ENCODE assay signal across 37 cellular contexts in the genomic region with DNA sequence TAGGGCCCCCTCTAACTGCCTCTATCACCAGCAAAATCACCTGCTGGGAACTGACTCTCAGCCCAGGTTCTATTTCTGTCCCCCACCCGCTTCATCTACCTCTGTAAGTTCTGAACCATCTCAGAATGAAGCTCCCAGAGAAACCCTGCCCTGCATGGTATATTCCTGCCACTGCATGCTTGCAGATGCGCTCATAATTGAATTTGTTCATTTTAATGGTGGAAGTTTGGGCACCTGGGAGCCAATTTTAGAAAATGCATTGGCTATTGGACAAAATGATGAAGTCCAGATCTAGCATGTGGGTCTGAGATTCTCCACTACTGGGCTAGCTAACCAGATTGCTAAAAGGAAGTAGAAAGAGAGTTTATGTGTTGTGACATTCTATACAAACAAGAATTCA. TPM values are rescaled to one million over a fixed set of nuclear protein-coding genes. Genes with fewer than 3 reads are reported as not detected.
"Had no signal": no experiment of that assay in that cellular context is flagged by ENCODE, and none has a peak within 500 bp of the region (broad histone marks: within the 10 kb centered on the region; RNA-seq: fewer than 3 reads in every experiment).

No MANE protein-coding gene starts in this region.

- H3K9me3 Mint-ChIP-seq: activated CD4-positive, alpha-beta memory T cell treated with anti-CD3 and anti-CD28 coated beads, Interleukin-2, amount 10 ng/mL, durations not matched to agents 7 days and 5 days; activated naive CD4-positive, alpha-beta T cell treated with anti-CD3 and anti-CD28 coated beads, Interleukin-2, amount 10 ng/mL, durations not matched to agents 7 days and 5 days; activated T-cell treated with anti-CD3 and anti-CD28 coated beads, Interleukin-2, amount 50 U/mL, for 24 hours; activated T-helper 2 cell treated with anti-CD3 and anti-CD28 coated beads, Interferon-gamma antibody, Interleukin-2, Interleukin-4, amounts not matched to agents 10 μg/mL and 5 μg/mL and 100 μg/mL, durations not matched to agents 14 hours and 24 hours and 36 hours; T-helper 1 cell treated with Interleukin-12 subunit alpha and Interleukin-12 subunit beta and Interleukin-4 antibody, amounts not matched to agents 30 μg/mL and 1 μg/mL, for 36 hours; T-helper 2 cell treated with Interferon-gamma antibody and Interleukin-4, amounts not matched to agents 5 μg/mL and 100 μg/mL, for 36 hours had no signal

- H3K9me3 ChIP-seq: adrenal gland, body of pancreas had no signal

- H3K4me1 ChIP-seq: adrenal gland, body of pancreas, breast epithelium had no signal

- H3K36me3 Mint-ChIP-seq: activated CD8-positive, alpha-beta memory T cell treated with anti-CD3 and anti-CD28 coated beads, Interleukin-2, amount 10 ng/mL, durations not matched to agents 7 days and 5 days; activated naive CD4-positive, alpha-beta T cell treated with anti-CD3 and anti-CD28 coated beads, Interleukin-2, amount 10 ng/mL, durations not matched to agents 7 days and 5 days; activated naive CD8-positive, alpha-beta T cell treated with anti-CD3 and anti-CD28 coated beads for 36 hours had no signal

- ATAC-seq: activated CD4-positive, alpha-beta T cell treated with anti-CD3 and anti-CD28 coated beads for 36 hours; activated CD4-positive, CD25-positive, alpha-beta regulatory T cell treated with anti-CD3 and anti-CD28 coated beads, Interleukin-2, amount 50 U/mL, for 24 hours; activated CD8-positive, alpha-beta memory T cell treated with anti-CD3 and anti-CD28 coated beads, Interleukin-2, amount 10 ng/mL, durations not matched to agents 7 days and 5 days; activated CD8-positive, alpha-beta T cell treated with anti-CD3 and anti-CD28 coated beads, Interleukin-2, amount 10 ng/mL, durations not matched to agents 7 days and 5 days; body of pancreas had no signal

- H3K27ac ChIP-seq: adrenal gland, body of pancreas, brain microvascular endothelial cell, breast epithelium, VCaP had no signal

- H3K27ac Mint-ChIP-seq: activated CD4-positive, alpha-beta memory T cell treated with anti-CD3 and anti-CD28 coated beads, Interleukin-2, amount 10 ng/mL, durations not matched to agents 7 days and 5 days; activated CD4-positive, alpha-beta T cell treated with anti-CD3 and anti-CD28 coated beads for 36 hours; activated CD4-positive, alpha-beta T cell treated with anti-CD3 and anti-CD28 coated beads, Interleukin-2, amount 10 ng/mL, durations not matched to agents 7 days and 5 days; activated CD8-positive, alpha-beta memory T cell treated with anti-CD3 and anti-CD28 coated beads, Interleukin-2, amount 10 ng/mL, durations not matched to agents 7 days and 5 days; activated CD8-positive, alpha-beta T cell treated with anti-CD3 and anti-CD28 coated beads, Interleukin-2, amount 10 ng/mL, durations not matched to agents 7 days and 5 days; activated naive CD4-positive, alpha-beta T cell treated with anti-CD3 and anti-CD28 coated beads, Interleukin-2, amount 10 ng/mL, durations not matched to agents 7 days and 5 days; activated naive CD4-positive, alpha-beta T cell treated with anti-CD3 and anti-CD28 coated beads, Interleukin-2, amount 50 U/mL, for 24 hours; activated naive CD8-positive, alpha-beta T cell treated with anti-CD3 and anti-CD28 coated beads for 36 hours; activated T-cell treated with anti-CD3 and anti-CD28 coated beads, Interleukin-2, amount 50 U/mL, for 24 hours; activated T-helper 2 cell treated with anti-CD3 and anti-CD28 coated beads, Interferon-gamma antibody, Interleukin-2, Interleukin-4, amounts not matched to agents 10 μg/mL and 5 μg/mL and 100 μg/mL, durations not matched to agents 14 hours and 24 hours and 36 hours; T-helper 1 cell treated with Interleukin-12 subunit alpha and Interleukin-12 subunit beta and Interleukin-4 antibody, amounts not matched to agents 30 μg/mL and 1 μg/mL, for 36 hours; T-helper 2 cell treated with Interferon-gamma antibody and Interleukin-4, amounts not matched to agents 5 μg/mL and 100 μg/mL, for 36 hours had no signal

- FAIRE-seq: astrocyte, TTC549 had no signal

- DNase-seq: activated CD4-positive, alpha-beta memory T cell treated with anti-CD3 and anti-CD28 coated beads, Interleukin-2, amount 10 ng/mL, durations not matched to agents 7 days and 5 days; activated CD4-positive, alpha-beta T cell treated with anti-CD3 and anti-CD28 coated beads for 1 hour; activated CD4-positive, alpha-beta T cell treated with anti-CD3 and anti-CD28 coated beads for 36 hours; activated CD4-positive, alpha-beta T cell treated with anti-CD3 and anti-CD28 coated beads for 48 hours; activated CD4-positive, alpha-beta T cell treated with anti-CD3 and anti-CD28 coated beads, Interleukin-2, amount 10 ng/mL, durations not matched to agents 7 days and 5 days; activated CD4-positive, alpha-beta T cell treated with anti-CD3 and anti-CD28 coated beads, Interleukin-2, amount 50 U/mL, for 48 hours; activated CD4-positive, CD25-positive, alpha-beta regulatory T cell; activated CD8-positive, alpha-beta memory T cell treated with anti-CD3 and anti-CD28 coated beads for 24 hours; activated CD8-positive, alpha-beta memory T cell treated with anti-CD3 and anti-CD28 coated beads, Interleukin-2, amount 10 ng/mL, durations not matched to agents 7 days and 5 days; activated CD8-positive, alpha-beta memory T cell treated with anti-CD3 and anti-CD28 coated beads, Interleukin-2, amount 50 U/mL, for 48 hours; activated CD8-positive, alpha-beta T cell treated with anti-CD3 and anti-CD28 coated beads, Interleukin-2, amount 10 ng/mL, durations not matched to agents 7 days and 5 days; activated effector memory CD4-positive, alpha-beta T cell treated with Interleukin-2 at 50 U/mL for 16 hours; activated gamma-delta T cell; activated naive CD4-positive, alpha-beta T cell treated with anti-CD3 and anti-CD28 coated beads, Interleukin-2, amount 10 ng/mL, durations not matched to agents 7 days and 5 days; activated naive CD4-positive, alpha-beta T cell treated with Interleukin-2 at 50 U/mL for 16 hours; activated naive CD8-positive, alpha-beta T cell treated with anti-CD3 and anti-CD28 coated beads for 36 hours; activated T-cell treated with anti-CD3 and anti-CD28 coated beads, Interleukin-2, amount 50 U/mL, for 24 hours; activated T-cell treated with anti-CD3 and anti-CD28 coated beads, Interleukin-2, amount 50 U/mL, for 48 hours; adrenal gland; amniotic stem cell; aorta; body of pancreas; brain microvascular endothelial cell; central memory CD4-positive, alpha-beta T cell; T-helper 1 cell; T-helper 2 cell; T-helper 9 cell had no signal

- H3K27me3 ChIP-seq: adrenal gland, body of pancreas, brain microvascular endothelial cell, breast epithelium had no signal

- H3K4me3 ChIP-seq: adrenal gland, body of pancreas, breast epithelium had no signal

- H3K36me3 ChIP-seq: adrenal gland, brain microvascular endothelial cell, breast epithelium had no signal

RNA-seq across cellular contexts. Expression of a gene that starts 28.6 kb away (rescaled TPM):
- total RNA-seq: activated CD4-positive, alpha-beta memory T cell treated with anti-CD3 and anti-CD28 coated beads, Interleukin-2, amount 10 ng/mL, durations not matched to agents 7 days and 5 days; activated CD4-positive, alpha-beta T cell treated with anti-CD3 and anti-CD28 coated beads for 36 hours; activated CD4-positive, alpha-beta T cell treated with anti-CD3 and anti-CD28 coated beads, Interleukin-2, amount 10 ng/mL, durations not matched to agents 7 days and 5 days; activated CD8-positive, alpha-beta memory T cell treated with anti-CD3 and anti-CD28 coated beads, Interleukin-2, amount 10 ng/mL, durations not matched to agents 7 days and 5 days; activated CD8-positive, alpha-beta T cell treated with anti-CD3 and anti-CD28 coated beads, Interleukin-2, amount 10 ng/mL, durations not matched to agents 7 days and 5 days; activated naive CD8-positive, alpha-beta T cell treated with anti-CD3 and anti-CD28 coated beads for 36 hours; activated T-helper 2 cell treated with anti-CD3 and anti-CD28 coated beads, Interferon-gamma antibody, Interleukin-2, Interleukin-4, amounts not matched to agents 10 μg/mL and 5 μg/mL and 100 μg/mL, durations not matched to agents 14 hours and 24 hours and 36 hours had no signal

RNA-seq across cellular contexts. Expression of a gene that starts 35.5 kb away (rescaled TPM):
- total RNA-seq: activated CD4-positive, alpha-beta memory T cell treated with anti-CD3 and anti-CD28 coated beads, Interleukin-2, amount 10 ng/mL, durations not matched to agents 7 days and 5 days; activated CD4-positive, alpha-beta T cell treated with anti-CD3 and anti-CD28 coated beads for 36 hours; activated CD4-positive, alpha-beta T cell treated with anti-CD3 and anti-CD28 coated beads, Interleukin-2, amount 10 ng/mL, durations not matched to agents 7 days and 5 days; activated CD8-positive, alpha-beta memory T cell treated with anti-CD3 and anti-CD28 coated beads, Interleukin-2, amount 10 ng/mL, durations not matched to agents 7 days and 5 days; activated CD8-positive, alpha-beta T cell treated with anti-CD3 and anti-CD28 coated beads, Interleukin-2, amount 10 ng/mL, durations not matched to agents 7 days and 5 days; activated naive CD8-positive, alpha-beta T cell treated with anti-CD3 and anti-CD28 coated beads for 36 hours; activated T-helper 2 cell treated with anti-CD3 and anti-CD28 coated beads, Interferon-gamma antibody, Interleukin-2, Interleukin-4, amounts not matched to agents 10 μg/mL and 5 μg/mL and 100 μg/mL, durations not matched to agents 14 hours and 24 hours and 36 hours; adrenal gland; aorta; astrocyte; body of pancreas; cardiac septum had no signal
- polyA plus RNA-seq: adrenal gland, aorta had no signal
